Comparison of ENCODE assay signal across 1 cellular context in the genomic region with DNA sequence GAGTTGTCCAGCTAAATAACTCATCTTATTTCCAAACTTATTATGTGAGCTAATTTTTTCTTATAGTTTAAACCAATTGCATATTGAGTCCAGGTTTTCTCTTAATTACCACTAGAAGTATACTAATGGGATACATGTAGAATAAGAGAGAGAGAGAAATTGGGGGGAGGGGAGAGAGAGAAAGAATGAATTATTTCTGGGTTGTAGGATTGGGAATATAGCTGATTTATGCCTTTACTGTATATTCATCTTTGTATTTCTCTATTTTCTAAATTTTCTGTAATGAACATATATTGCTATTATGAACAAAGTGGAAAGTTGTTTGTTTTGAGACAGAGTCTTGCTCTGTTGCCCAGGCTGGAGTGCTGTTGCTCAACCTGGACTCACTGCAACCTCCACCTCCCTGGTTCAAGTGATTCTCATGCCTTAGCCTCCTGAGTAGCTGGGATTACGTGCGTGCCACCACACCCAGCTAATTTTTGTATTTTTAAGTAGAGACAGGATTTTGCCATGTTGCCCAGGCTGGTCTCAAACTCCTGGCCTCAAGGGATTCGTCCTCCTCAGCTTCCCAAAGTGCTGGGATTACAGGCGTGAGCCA.
A peak's percentile ranks its signal among the peaks of the same experiment; 100 is the strongest.
TF ChIP-seq lines count a peak whose summit lies in the region.

No MANE protein-coding gene starts in this region.

TF ChIP-seq in HepG2, 621 proteins besides CTCF, POLR2A, EP300 and RAD21:
- TF ChIP-seq, protein P1, sequence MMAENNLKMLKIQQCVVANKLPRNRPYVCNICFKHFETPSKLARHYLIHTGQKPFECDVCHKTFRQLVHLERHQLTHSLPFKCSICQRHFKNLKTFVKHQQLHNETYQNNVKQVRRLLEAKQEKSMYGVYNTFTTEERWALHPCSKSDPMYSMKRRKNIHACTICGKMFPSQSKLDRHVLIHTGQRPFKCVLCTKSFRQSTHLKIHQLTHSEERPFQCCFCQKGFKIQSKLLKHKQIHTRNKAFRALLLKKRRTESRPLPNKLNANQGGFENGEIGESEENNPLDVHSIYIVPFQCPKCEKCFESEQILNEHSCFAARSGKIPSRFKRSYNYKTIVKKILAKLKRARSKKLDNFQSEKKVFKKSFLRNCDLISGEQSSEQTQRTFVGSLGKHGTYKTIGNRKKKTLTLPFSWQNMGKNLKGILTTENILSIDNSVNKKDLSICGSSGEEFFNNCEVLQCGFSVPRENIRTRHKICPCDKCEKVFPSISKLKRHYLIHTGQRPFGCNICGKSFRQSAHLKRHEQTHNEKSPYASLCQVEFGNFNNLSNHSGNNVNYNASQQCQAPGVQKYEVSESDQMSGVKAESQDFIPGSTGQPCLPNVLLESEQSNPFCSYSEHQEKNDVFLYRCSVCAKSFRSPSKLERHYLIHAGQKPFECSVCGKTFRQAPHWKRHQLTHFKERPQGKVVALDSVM (CRISPR knock-in tag; IDR thresholded peaks at IDR 0.05), result peak; percentile 71
- TF ChIP-seq, protein P2, sequence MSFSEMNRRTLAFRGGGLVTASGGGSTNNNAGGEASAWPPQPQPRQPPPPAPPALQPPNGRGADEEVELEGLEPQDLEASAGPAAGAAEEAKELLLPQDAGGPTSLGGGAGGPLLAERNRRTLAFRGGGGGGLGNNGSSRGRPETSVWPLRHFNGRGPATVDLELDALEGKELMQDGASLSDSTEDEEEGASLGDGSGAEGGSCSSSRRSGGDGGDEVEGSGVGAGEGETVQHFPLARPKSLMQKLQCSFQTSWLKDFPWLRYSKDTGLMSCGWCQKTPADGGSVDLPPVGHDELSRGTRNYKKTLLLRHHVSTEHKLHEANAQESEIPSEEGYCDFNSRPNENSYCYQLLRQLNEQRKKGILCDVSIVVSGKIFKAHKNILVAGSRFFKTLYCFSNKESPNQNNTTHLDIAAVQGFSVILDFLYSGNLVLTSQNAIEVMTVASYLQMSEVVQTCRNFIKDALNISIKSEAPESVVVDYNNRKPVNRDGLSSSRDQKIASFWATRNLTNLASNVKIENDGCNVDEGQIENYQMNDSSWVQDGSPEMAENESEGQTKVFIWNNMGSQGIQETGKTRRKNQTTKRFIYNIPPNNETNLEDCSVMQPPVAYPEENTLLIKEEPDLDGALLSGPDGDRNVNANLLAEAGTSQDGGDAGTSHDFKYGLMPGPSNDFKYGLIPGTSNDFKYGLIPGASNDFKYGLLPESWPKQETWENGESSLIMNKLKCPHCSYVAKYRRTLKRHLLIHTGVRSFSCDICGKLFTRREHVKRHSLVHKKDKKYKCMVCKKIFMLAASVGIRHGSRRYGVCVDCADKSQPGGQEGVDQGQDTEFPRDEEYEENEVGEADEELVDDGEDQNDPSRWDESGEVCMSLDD (CRISPR knock-in tag; IDR thresholded peaks at IDR 0.05; ENCODE audit: borderline replicate concordance), result no peak
- TF ChIP-seq ZMYM3 (CRISPR knock-in tag; IDR thresholded peaks at IDR 0.05) (peak; percentile 66), CREB1 (IDR thresholded peaks at IDR 0.05) (no peak), CREB1 (CRISPR knock-in tag; IDR thresholded peaks at IDR 0.05) (no peak), FOXA3 (CRISPR knock-in tag; IDR thresholded peaks at IDR 0.05) (no peak), CEBPG (CRISPR knock-in tag; IDR thresholded peaks at IDR 0.05) (0 out of 2 replicates have a peak, but pooled peaks have one; percentile 22), ZNF121 (CRISPR knock-in tag; IDR thresholded peaks at IDR 0.05) (peak; percentile 97), KDM1A (CRISPR knock-in tag; IDR thresholded peaks at IDR 0.05) (peak; percentile 59; the same call in 1 of the 2 replicates), ZNF768 (CRISPR knock-in tag; IDR thresholded peaks at IDR 0.05) (peak; percentile 38; the same call in 1 of the 2 replicates)
- TF ChIP-seq, protein P3, sequence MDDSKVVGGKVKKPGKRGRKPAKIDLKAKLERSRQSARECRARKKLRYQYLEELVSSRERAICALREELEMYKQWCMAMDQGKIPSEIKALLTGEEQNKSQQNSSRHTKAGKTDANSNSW (CRISPR knock-in tag; IDR thresholded peaks at IDR 0.05; ENCODE audit: borderline replicate concordance), result no peak
